Comparison of ENCODE assay signal across 1 cellular context in the genomic region with DNA sequence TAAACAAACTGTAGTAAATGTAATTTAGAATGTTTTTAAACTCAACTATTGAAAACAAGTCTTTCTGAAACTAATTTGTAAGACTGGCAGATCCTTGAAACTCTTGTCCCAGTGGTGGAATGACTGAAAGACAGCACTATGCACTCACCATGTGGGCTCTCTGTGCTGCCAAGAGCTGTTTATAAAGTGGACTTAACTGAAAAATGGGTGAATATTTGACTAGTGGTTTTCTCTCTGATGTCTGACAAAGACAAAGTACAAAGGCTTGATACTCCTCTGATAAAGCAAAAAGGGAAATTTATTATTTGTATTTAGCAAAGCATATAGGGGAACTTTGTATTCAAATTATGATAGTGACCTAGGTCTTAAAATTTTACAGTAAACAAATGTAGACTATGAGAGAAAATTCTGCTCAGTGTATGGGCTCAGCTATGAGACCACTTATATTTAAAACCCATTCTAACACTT.
TF ChIP-seq lines count a peak whose summit lies in the region.

No MANE protein-coding gene starts in this region.

TF ChIP-seq in HepG2, 621 proteins besides CTCF, POLR2A, EP300 and RAD21 (continued from another document):
- TF ChIP-seq ZNF607 (CRISPR knock-in tag; IDR thresholded peaks at IDR 0.05; ENCODE audit: borderline replicate concordance) (0 out of 2 replicates have a peak, but pooled peaks have one; percentile 23), ZNF335 (CRISPR knock-in tag; IDR thresholded peaks at IDR 0.05) (no peak), POLR2AphosphoS5 (IDR thresholded peaks at IDR 0.05; ENCODE audit: low read depth, low read length) (peak; percentile 86), FOXO1 (CRISPR knock-in tag; IDR thresholded peaks at IDR 0.05) (peak; percentile 48; the same call in 1 of the 2 replicates), ZNF577 (CRISPR knock-in tag; IDR thresholded peaks at IDR 0.05; ENCODE audit: borderline replicate concordance, low read depth) (no peak)
- TF ChIP-seq, protein P1, sequence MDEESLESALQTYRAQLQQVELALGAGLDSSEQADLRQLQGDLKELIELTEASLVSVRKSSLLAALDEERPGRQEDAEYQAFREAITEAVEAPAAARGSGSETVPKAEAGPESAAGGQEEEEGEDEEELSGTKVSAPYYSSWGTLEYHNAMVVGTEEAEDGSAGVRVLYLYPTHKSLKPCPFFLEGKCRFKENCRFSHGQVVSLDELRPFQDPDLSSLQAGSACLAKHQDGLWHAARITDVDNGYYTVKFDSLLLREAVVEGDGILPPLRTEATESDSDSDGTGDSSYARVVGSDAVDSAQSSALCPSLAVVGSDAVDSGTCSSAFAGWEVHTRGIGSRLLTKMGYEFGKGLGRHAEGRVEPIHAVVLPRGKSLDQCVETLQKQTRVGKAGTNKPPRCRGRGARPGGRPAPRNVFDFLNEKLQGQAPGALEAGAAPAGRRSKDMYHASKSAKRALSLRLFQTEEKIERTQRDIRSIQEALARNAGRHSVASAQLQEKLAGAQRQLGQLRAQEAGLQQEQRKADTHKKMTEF (CRISPR knock-in tag; IDR thresholded peaks at IDR 0.05), result peak; percentile 2; the same call in 1 of the 2 replicates
- TF ChIP-seq, protein P2, sequence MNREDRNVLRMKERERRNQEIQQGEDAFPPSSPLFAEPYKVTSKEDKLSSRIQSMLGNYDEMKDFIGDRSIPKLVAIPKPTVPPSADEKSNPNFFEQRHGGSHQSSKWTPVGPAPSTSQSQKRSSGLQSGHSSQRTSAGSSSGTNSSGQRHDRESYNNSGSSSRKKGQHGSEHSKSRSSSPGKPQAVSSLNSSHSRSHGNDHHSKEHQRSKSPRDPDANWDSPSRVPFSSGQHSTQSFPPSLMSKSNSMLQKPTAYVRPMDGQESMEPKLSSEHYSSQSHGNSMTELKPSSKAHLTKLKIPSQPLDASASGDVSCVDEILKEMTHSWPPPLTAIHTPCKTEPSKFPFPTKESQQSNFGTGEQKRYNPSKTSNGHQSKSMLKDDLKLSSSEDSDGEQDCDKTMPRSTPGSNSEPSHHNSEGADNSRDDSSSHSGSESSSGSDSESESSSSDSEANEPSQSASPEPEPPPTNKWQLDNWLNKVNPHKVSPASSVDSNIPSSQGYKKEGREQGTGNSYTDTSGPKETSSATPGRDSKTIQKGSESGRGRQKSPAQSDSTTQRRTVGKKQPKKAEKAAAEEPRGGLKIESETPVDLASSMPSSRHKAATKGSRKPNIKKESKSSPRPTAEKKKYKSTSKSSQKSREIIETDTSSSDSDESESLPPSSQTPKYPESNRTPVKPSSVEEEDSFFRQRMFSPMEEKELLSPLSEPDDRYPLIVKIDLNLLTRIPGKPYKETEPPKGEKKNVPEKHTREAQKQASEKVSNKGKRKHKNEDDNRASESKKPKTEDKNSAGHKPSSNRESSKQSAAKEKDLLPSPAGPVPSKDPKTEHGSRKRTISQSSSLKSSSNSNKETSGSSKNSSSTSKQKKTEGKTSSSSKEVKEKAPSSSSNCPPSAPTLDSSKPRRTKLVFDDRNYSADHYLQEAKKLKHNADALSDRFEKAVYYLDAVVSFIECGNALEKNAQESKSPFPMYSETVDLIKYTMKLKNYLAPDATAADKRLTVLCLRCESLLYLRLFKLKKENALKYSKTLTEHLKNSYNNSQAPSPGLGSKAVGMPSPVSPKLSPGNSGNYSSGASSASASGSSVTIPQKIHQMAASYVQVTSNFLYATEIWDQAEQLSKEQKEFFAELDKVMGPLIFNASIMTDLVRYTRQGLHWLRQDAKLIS (CRISPR knock-in tag; IDR thresholded peaks at IDR 0.05), result peak; percentile 36; the same call in 1 of the 2 replicates
